Comparison of ENCODE assay signal across 1 cellular context in the genomic region with DNA sequence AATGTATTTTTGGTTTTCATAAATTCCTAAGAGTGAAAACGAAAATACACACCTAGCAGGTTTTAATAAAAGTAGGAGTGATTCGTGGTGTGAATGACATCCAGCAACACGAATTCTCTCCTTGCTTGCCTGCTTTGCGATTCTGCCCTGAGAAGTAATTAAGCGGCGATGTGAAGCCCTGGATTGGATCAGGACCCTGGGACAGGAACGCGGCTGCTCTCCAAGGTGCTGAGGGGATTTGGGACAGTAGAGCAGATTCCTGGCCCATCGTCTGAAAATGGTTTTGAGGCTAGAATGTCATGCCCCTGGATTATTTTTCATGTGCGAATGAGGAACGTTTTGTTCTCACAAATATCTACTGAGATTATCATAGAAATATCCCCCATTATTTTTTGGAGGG.
TF ChIP-seq lines count a peak whose summit lies in the region.

No MANE protein-coding gene starts in this region.

TF ChIP-seq in WTC11, 78 proteins besides CTCF, POLR2A, EP300 and RAD21 (continued from another document):
- TF ChIP-seq, protein P1, sequence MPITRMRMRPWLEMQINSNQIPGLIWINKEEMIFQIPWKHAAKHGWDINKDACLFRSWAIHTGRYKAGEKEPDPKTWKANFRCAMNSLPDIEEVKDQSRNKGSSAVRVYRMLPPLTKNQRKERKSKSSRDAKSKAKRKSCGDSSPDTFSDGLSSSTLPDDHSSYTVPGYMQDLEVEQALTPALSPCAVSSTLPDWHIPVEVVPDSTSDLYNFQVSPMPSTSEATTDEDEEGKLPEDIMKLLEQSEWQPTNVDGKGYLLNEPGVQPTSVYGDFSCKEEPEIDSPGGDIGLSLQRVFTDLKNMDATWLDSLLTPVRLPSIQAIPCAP (CRISPR knock-in tag; IDR thresholded peaks at IDR 0.05): no peak
- TF ChIP-seq, protein P2, sequence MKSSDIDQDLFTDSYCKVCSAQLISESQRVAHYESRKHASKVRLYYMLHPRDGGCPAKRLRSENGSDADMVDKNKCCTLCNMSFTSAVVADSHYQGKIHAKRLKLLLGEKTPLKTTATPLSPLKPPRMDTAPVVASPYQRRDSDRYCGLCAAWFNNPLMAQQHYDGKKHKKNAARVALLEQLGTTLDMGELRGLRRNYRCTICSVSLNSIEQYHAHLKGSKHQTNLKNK (CRISPR knock-in tag; IDR thresholded peaks at IDR 0.05): no peak
